ENCODE assay signal across 1 cellular context in the genomic region with DNA sequence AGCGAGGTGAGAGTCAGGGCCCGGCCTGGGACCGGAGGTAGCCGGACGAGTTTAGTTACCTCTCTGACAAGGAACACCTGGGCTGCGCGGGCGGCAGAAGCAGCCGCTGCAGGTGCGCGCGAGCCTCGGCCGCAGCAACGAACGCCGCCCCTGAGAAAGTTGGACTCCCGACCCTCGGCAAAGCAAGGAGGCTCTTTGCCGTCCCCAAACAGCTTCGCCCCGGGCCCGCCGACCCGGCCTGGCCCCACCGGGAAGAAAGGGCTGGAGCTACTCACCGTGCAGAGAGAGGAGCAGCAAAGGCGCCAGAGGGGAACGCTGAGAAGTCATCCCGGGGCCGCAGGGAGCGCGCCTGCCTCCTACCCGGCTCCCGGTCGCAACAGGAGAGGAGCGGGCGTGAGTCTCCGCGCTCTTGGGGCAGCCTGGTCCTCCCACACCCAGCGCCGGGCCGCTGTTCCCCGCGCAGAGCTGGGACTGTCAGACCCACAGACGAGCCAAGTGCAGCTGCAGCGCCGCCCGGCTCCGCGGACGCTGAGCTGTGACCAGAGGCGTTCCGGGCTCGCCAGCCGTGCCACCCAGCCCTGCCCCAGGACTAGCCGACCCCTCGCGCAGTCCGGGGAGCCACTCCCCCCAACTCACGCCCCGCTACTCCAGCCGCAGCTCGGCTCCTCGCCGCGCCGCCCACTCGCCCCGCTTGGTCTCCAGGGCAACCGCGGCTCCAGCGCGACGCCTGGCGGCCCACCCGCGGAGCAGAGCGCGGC.
TF ChIP-seq lines count a peak whose summit lies in the region.

A gene with protein sequence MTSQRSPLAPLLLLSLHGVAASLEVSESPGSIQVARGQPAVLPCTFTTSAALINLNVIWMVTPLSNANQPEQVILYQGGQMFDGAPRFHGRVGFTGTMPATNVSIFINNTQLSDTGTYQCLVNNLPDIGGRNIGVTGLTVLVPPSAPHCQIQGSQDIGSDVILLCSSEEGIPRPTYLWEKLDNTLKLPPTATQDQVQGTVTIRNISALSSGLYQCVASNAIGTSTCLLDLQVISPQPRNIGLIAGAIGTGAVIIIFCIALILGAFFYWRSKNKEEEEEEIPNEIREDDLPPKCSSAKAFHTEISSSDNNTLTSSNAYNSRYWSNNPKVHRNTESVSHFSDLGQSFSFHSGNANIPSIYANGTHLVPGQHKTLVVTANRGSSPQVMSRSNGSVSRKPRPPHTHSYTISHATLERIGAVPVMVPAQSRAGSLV (minus strand): TSS at position 591 of the 758 bp plus-strand sequence. CDS start 264 bp downstream, at position 327.

TF ChIP-seq in HepG2, 621 proteins besides CTCF, POLR2A, EP300 and RAD21 (continued from another document and continues in another):
- TF ChIP-seq, protein P1, sequence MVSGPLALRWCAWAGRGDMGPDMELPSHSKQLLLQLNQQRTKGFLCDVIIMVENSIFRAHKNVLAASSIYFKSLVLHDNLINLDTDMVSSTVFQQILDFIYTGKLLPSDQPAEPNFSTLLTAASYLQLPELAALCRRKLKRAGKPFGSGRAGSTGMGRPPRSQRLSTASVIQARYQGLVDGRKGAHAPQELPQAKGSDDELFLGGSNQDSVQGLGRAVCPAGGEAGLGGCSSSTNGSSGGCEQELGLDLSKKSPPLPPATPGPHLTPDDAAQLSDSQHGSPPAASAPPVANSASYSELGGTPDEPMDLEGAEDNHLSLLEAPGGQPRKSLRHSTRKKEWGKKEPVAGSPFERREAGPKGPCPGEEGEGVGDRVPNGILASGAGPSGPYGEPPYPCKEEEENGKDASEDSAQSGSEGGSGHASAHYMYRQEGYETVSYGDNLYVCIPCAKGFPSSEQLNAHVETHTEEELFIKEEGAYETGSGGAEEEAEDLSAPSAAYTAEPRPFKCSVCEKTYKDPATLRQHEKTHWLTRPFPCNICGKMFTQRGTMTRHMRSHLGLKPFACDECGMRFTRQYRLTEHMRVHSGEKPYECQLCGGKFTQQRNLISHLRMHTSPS (CRISPR knock-in tag; IDR thresholded peaks at IDR 0.05; ENCODE audit: low read depth): no peak
- TF ChIP-seq HDAC6 (IDR thresholded peaks at IDR 0.05; ENCODE audit: low read depth, low read length): no peak
- no peak for TF ChIP-seq ZNF772 (CRISPR knock-in tag; IDR thresholded peaks at IDR 0.05)
- no peak for TF ChIP-seq ZNF761 (CRISPR knock-in tag; conservative IDR thresholded peaks at IDR 0.05)
- TF ChIP-seq, protein P2, sequence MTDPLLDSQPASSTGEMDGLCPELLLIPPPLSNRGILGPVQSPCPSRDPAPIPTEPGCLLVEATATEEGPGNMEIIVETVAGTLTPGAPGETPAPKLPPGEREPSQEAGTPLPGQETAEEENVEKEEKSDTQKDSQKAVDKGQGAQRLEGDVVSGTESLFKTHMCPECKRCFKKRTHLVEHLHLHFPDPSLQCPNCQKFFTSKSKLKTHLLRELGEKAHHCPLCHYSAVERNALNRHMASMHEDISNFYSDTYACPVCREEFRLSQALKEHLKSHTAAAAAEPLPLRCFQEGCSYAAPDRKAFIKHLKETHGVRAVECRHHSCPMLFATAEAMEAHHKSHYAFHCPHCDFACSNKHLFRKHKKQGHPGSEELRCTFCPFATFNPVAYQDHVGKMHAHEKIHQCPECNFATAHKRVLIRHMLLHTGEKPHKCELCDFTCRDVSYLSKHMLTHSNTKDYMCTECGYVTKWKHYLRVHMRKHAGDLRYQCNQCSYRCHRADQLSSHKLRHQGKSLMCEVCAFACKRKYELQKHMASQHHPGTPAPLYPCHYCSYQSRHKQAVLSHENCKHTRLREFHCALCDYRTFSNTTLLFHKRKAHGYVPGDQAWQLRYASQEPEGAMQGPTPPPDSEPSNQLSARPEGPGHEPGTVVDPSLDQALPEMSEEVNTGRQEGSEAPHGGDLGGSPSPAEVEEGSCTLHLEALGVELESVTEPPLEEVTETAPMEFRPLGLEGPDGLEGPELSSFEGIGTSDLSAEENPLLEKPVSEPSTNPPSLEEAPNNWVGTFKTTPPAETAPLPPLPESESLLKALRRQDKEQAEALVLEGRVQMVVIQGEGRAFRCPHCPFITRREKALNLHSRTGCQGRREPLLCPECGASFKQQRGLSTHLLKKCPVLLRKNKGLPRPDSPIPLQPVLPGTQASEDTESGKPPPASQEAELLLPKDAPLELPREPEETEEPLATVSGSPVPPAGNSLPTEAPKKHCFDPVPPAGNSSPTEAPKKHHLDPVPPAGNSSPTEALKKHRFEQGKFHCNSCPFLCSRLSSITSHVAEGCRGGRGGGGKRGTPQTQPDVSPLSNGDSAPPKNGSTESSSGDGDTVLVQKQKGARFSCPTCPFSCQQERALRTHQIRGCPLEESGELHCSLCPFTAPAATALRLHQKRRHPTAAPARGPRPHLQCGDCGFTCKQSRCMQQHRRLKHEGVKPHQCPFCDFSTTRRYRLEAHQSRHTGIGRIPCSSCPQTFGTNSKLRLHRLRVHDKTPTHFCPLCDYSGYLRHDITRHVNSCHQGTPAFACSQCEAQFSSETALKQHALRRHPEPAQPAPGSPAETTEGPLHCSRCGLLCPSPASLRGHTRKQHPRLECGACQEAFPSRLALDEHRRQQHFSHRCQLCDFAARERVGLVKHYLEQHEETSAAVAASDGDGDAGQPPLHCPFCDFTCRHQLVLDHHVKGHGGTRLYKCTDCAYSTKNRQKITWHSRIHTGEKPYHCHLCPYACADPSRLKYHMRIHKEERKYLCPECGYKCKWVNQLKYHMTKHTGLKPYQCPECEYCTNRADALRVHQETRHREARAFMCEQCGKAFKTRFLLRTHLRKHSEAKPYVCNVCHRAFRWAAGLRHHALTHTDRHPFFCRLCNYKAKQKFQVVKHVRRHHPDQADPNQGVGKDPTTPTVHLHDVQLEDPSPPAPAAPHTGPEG (CRISPR knock-in tag; IDR thresholded peaks at IDR 0.05): 0 out of 2 replicates have a peak, but pooled peaks have one; percentile 27
- no peak; the same call in 1 of the 2 replicates for TF ChIP-seq RNF2 (conservative IDR thresholded peaks at IDR 0.05; ENCODE audit: low read depth)
- TF ChIP-seq ZNF564 (CRISPR knock-in tag; IDR thresholded peaks at IDR 0.05): no peak
- TF ChIP-seq HIVEP1 (CRISPR knock-in tag; IDR thresholded peaks at IDR 0.05): peak; percentile 49; the same call in 1 of the 2 replicates
- no peak for TF ChIP-seq KAT8 (CRISPR knock-in tag; IDR thresholded peaks at IDR 0.05)
- TF ChIP-seq NONO (IDR thresholded peaks at IDR 0.05): no peak
- TF ChIP-seq NONO (CRISPR knock-in tag; conservative IDR thresholded peaks at IDR 0.05): peak; percentile 37; the same call in 1 of the 2 replicates
- TF ChIP-seq ZNF709 (CRISPR knock-in tag; IDR thresholded peaks at IDR 0.05): no peak
- no peak for TF ChIP-seq ZNF841 (CRISPR knock-in tag; IDR thresholded peaks at IDR 0.05; ENCODE audit: borderline replicate concordance)
- no peak for TF ChIP-seq FIP1L1 (IDR thresholded peaks at IDR 0.05; ENCODE audit: borderline replicate concordance, insufficient read depth, low read depth, low read length)
- TF ChIP-seq ZNF160 (CRISPR knock-in tag; IDR thresholded peaks at IDR 0.05): 0 out of 2 replicates have a peak, but pooled peaks have one; percentile 40
- TF ChIP-seq ZNF747 (CRISPR knock-in tag; IDR thresholded peaks at IDR 0.05; ENCODE audit: borderline replicate concordance): no peak
- TF ChIP-seq HNF4A (CRISPR knock-in tag; IDR thresholded peaks at IDR 0.05): no peak
- TF ChIP-seq, protein P3, sequence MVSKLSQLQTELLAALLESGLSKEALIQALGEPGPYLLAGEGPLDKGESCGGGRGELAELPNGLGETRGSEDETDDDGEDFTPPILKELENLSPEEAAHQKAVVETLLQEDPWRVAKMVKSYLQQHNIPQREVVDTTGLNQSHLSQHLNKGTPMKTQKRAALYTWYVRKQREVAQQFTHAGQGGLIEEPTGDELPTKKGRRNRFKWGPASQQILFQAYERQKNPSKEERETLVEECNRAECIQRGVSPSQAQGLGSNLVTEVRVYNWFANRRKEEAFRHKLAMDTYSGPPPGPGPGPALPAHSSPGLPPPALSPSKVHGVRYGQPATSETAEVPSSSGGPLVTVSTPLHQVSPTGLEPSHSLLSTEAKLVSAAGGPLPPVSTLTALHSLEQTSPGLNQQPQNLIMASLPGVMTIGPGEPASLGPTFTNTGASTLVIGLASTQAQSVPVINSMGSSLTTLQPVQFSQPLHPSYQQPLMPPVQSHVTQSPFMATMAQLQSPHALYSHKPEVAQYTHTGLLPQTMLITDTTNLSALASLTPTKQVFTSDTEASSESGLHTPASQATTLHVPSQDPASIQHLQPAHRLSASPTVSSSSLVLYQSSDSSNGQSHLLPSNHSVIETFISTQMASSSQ (IDR thresholded peaks at IDR 0.05; ENCODE audit: low read depth): no peak
- TF ChIP-seq, protein P3 (CRISPR knock-in tag; IDR thresholded peaks at IDR 0.05; ENCODE audit: borderline replicate concordance): no peak
- TF ChIP-seq, protein P4, sequence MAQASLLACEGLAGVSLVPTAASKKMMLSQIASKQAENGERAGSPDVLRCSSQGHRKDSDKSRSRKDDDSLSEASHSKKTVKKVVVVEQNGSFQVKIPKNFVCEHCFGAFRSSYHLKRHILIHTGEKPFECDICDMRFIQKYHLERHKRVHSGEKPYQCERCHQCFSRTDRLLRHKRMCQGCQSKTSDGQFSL (CRISPR knock-in tag; IDR thresholded peaks at IDR 0.05): no peak
- TF ChIP-seq TAF1 (CRISPR knock-in tag; IDR thresholded peaks at IDR 0.05): no peak
- TF ChIP-seq PLRG1 (conservative IDR thresholded peaks at IDR 0.05): no peak
- TF ChIP-seq, protein P5, sequence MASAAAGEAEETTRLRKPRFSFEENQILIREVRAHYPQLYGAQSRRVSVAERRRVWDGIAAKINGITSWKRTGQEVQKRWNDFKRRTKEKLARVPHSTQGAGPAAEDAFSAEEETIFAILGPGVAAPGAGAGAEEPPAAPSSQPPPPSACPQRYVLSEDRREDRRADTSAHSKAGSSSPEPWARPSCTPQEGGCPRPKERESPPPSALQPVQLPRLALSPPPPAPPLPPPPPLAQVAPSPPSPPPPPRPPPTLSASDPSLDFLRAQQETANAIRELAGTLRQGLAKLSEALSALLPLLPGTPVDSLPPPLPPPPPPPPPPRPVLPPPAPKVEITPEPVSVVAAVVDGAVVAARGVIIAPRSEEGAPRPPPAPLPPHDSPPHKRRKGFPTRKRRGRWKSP (CRISPR knock-in tag; IDR thresholded peaks at IDR 0.05): peak; percentile 85
- no peak for TF ChIP-seq ZBTB7B (CRISPR knock-in tag; IDR thresholded peaks at IDR 0.05)
- TF ChIP-seq, protein P6, sequence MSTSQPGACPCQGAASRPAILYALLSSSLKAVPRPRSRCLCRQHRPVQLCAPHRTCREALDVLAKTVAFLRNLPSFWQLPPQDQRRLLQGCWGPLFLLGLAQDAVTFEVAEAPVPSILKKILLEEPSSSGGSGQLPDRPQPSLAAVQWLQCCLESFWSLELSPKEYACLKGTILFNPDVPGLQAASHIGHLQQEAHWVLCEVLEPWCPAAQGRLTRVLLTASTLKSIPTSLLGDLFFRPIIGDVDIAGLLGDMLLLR (CRISPR knock-in tag; IDR thresholded peaks at IDR 0.05): no peak
- TF ChIP-seq ZNF672 (CRISPR knock-in tag; IDR thresholded peaks at IDR 0.05): no peak
- TF ChIP-seq ZMAT3 (CRISPR knock-in tag; conservative IDR thresholded peaks at IDR 0.05): no peak
- 0 out of 4 replicates have a peak, but pooled peaks of 1 of the 2 experiments have one; percentile 10 for TF ChIP-seq KLF16 (CRISPR knock-in tag; IDR thresholded peaks at IDR 0.05)
- TF ChIP-seq, protein P7, sequence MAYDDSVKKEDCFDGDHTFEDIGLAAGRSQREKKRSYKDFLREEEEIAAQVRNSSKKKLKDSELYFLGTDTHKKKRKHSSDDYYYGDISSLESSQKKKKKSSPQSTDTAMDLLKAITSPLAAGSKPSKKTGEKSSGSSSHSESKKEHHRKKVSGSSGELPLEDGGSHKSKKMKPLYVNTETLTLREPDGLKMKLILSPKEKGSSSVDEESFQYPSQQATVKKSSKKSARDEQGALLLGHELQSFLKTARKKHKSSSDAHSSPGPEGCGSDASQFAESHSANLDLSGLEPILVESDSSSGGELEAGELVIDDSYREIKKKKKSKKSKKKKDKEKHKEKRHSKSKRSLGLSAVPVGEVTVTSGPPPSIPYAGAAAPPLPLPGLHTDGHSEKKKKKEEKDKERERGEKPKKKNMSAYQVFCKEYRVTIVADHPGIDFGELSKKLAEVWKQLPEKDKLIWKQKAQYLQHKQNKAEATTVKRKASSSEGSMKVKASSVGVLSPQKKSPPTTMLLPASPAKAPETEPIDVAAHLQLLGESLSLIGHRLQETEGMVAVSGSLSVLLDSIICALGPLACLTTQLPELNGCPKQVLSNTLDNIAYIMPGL (CRISPR knock-in tag; IDR thresholded peaks at IDR 0.05; ENCODE audit: borderline replicate concordance in 1 of 2, low read depth in 1 of 2): 0 out of 4 replicates have a peak, but pooled peaks of 1 of the 2 experiments have one; percentile 19
- 0 out of 2 replicates have a peak, but pooled peaks have one; percentile 45 for TF ChIP-seq ZNF572 (CRISPR knock-in tag; IDR thresholded peaks at IDR 0.05)
- TF ChIP-seq ZNF703 (CRISPR knock-in tag; IDR thresholded peaks at IDR 0.05; ENCODE audit: borderline replicate concordance): no peak
- no peak for TF ChIP-seq CCAR2 (optimal IDR thresholded peaks at IDR 0.05; ENCODE audit: low read depth, low read length)
- TF ChIP-seq YEATS2 (CRISPR knock-in tag; IDR thresholded peaks at IDR 0.05; ENCODE audit: borderline replicate concordance): no peak
- TF ChIP-seq BCL6 (CRISPR knock-in tag; IDR thresholded peaks at IDR 0.05): no peak
- no peak for TF ChIP-seq MXD4 (CRISPR knock-in tag; IDR thresholded peaks at IDR 0.05)
- TF ChIP-seq SP5 (CRISPR knock-in tag; IDR thresholded peaks at IDR 0.05; ENCODE audit: borderline replicate concordance, low read depth): no peak
